In the genomic region with DNA sequence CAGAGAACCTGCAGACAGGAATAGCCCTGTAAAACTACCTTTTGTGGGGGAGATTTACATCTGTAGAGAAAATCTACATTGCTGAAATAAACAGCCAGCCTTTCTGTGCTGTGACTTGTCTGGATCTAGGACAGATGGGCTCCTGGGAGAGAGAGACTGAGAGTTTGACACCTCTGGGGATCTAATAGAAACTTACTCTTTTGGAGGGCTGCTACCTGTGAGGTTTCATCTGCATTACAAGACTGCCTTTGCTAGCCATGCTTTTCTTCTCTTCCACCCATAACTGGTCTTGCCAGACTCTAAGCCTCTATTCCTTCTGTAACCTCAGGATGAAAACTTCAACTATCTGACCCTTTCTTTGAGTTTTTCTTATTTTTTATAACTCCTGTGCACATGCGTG, we compare ENCODE assay signal across 22 cellular contexts.
A peak's percentile ranks its signal among the peaks of the same experiment; 100 is the strongest.
DNase-seq lines count a peak whose midpoint lies in the region; ATAC-seq, FAIRE-seq and TF ChIP-seq lines count a peak whose summit lies in the region.
"Had no signal": no experiment of that assay in that cellular context is flagged by ENCODE, and none has a peak within 500 bp of the region (broad histone marks: within the 10 kb centered on the region; RNA-seq: fewer than 3 reads in every experiment).

No MANE protein-coding gene starts in this region.

- H3K36me3 ChIP-seq in HUES64 (ENCODE audit: insufficient read depth, low read length) = no peaks in the 10 kb centered on the region
- H3K36me3 ChIP-seq: MG63 had no signal

- H3K4me3 Mint-ChIP-seq in central memory CD8-positive, alpha-beta T cell = no peak overlapping the region
- peak overlapping the region in 1 of 8 donors; percentile 30 for H3K4me3 Mint-ChIP-seq in naive B cell

- no peaks in the 10 kb centered on the region for H3K9me3 Mint-ChIP-seq in central memory CD8-positive, alpha-beta T cell
- H3K9me3 Mint-ChIP-seq in naive B cell = peaks cover 0 to 2% (median 0%) of the 10 kb centered on the region in 7 donors

- peak overlapping the region; percentile 22 for H3K27ac Mint-ChIP-seq in central memory CD8-positive, alpha-beta T cell (ENCODE audit: low read depth)
- H3K27ac Mint-ChIP-seq in naive B cell = peak overlapping the region; percentile 6 to 81 (median 57)

- H3K9me3 ChIP-seq in HUES64 (ENCODE audit: insufficient read depth, low read depth, low read length) = no peaks in the 10 kb centered on the region
- H3K9me3 ChIP-seq: MG63 had no signal

- H3K27ac ChIP-seq in HUES64 (ENCODE audit: low read depth, low read length) = peak overlapping the region; percentile 24; the same call in 1 of the 2 replicates
- H3K27ac ChIP-seq: SK-N-MC had no signal

- H3K4me1 Mint-ChIP-seq in central memory CD8-positive, alpha-beta T cell = peaks cover 9% of the 10 kb centered on the region
- peaks cover 52 to 87% (median 78%) of the 10 kb centered on the region in 3 donors for H3K4me1 Mint-ChIP-seq in naive B cell

- intact Hi-C loops in sciatic nerve (cut with DNase I) = no loop called here

- H3K27me3 Mint-ChIP-seq in central memory CD8-positive, alpha-beta T cell = no peaks in the 10 kb centered on the region
- no peaks in the 10 kb centered on the region for H3K27me3 Mint-ChIP-seq in naive B cell

- H3K9ac ChIP-seq in HUES64 (ENCODE audit: low read depth, low read length) = no peak overlapping the region

- peak; percentile 28 for FAIRE-seq in GM12891 (lab: Jason Lieb, UNC)
- FAIRE-seq: G401.6 had no signal

- TF ChIP-seq POLR2A in GM12891 (IDR thresholded peaks at IDR 0.05; ENCODE audit: low read depth, low read length) = no peak

- no peak for DNase-seq in GM12891 (ENCODE audit: insufficient read length, low spot score)
- no peak for DNase-seq in central memory CD8-positive, alpha-beta T cell (ENCODE audit: low spot score in 2 of 2)
- DNase-seq in naive B cell = no peak
- no peak for DNase-seq in sciatic nerve (ENCODE audit: low spot score)
- no peak for DNase-seq in GM10266 (ENCODE audit: extremely low spot score)
- DNase-seq in NCI-H1436 (lab: John Stamatoyannopoulos, UW) = no peak
- no peak for DNase-seq in Ammon's horn (ENCODE audit: low spot score)
- DNase-seq: DMS 273 treated with DMSO at 0.1 percent for 48 hours; DND-41; Kasumi-1; MG63; NCI-H1048; NCI-H1436 treated with DMSO at 0.1 percent for 48 hours; NCI-H2081; NCI-H446 treated with DMSO at 0.1 percent for 48 hours; NCI-H69; NK-92 treated with Interleukin-12 subunit alpha and Interleukin-12 subunit beta, amount 100 ng/mL, for 24 hours; Right ventricle myocardium superior had no signal

- no peaks in the 10 kb centered on the region for H3K36me3 Mint-ChIP-seq in central memory CD8-positive, alpha-beta T cell (ENCODE audit: insufficient read depth)
- peaks cover 6 to 8% of the 10 kb centered on the region in 2 donors for H3K36me3 Mint-ChIP-seq in naive B cell

- no peak for TF ChIP-seq CTCF in GM10266 (IDR thresholded peaks at IDR 0.05; ENCODE audit: control insufficient read depth, insufficient read depth, low read depth, missing control alignments)

- H3K27me3 ChIP-seq in HUES64 (ENCODE audit: insufficient read depth, low read length) = no peaks in the 10 kb centered on the region
- H3K27me3 ChIP-seq: MG63 had no signal

- no peak overlapping the region for H3K4me3 ChIP-seq in HUES64 (ENCODE audit: low read length)
- H3K4me3 ChIP-seq: MG63, SK-N-MC had no signal

- WGBS in HUES64 = 90% methylated on average over 1 of the region's 1 CpG

- peaks cover 54% of the 10 kb centered on the region for H3K4me1 ChIP-seq in HUES64 (ENCODE audit: insufficient read depth, low read length)

- ATAC-seq in central memory CD8-positive, alpha-beta T cell (replicated peaks; ENCODE audit: extremely low read depth, poor library complexity, severe bottlenecking) = no peak
- no peak for ATAC-seq in naive B cell (ENCODE audit: low read depth in 2 of 2)
- ATAC-seq in sciatic nerve = no peak
- ATAC-seq: HCT116 had no signal

TF ChIP-seq in GM12891, 5 proteins besides CTCF, POLR2A, EP300 and RAD21:
- no peak for TF ChIP-seq POLR2AphosphoS5 (IDR thresholded peaks at IDR 0.05; ENCODE audit: low read depth, low read length)
- no peak for TF ChIP-seq POU2F2 (IDR thresholded peaks at IDR 0.05; ENCODE audit: low read depth, low read length)
- TF ChIP-seq PAX5 (IDR thresholded peaks at IDR 0.05; ENCODE audit: insufficient read depth, low read length, severe bottlenecking) = no peak
- no peak for TF ChIP-seq SPI1 (IDR thresholded peaks at IDR 0.05; ENCODE audit: low read depth, low read length)
- no peak for TF ChIP-seq TAF1 (IDR thresholded peaks at IDR 0.05; ENCODE audit: low read depth, low read length)
